In genomic region chr22:31343235-31344191, GRCh38 we compare ENCODE assay signal across 8 cellular contexts. TPM values are rescaled to one million over a fixed set of nuclear protein-coding genes. Genes with fewer than 3 reads are reported as not detected.
DNase-seq lines count a peak whose midpoint lies in the region; ATAC-seq, FAIRE-seq and TF ChIP-seq lines count a peak whose summit lies in the region.

No MANE protein-coding gene starts in this region.

- FAIRE-seq in K562 (lab: Jason Lieb, UNC) = no peak

- H3K9me3 Mint-ChIP-seq in stimulated activated effector memory CD8-positive, alpha-beta T cell treated with anti-CD3 and anti-CD28 coated beads, Interleukin-12 subunit alpha, Interleukin-12 subunit beta, amount 100 ng/mL, for 72 hours = no peaks in the 10 kb centered on the region

- H3K4me3 ChIP-seq in K562 = no peak overlapping the region

- no peak overlapping the region for H2AFZ ChIP-seq in K562 (ENCODE audit: low read depth, low read length)

- in situ Hi-C loops in K562 (cut with MboI) = no loop called here

- no peak for TF ChIP-seq CTCF in K562 (IDR thresholded peaks at IDR 0.05 in 2 of 3, conservative IDR thresholded peaks at IDR 0.05 in 1 of 3; ENCODE audit: insufficient read depth in 2 of 3, low read depth in 1 of 3, low read length in 3 of 3)

- POLR2A ChIA-PET in K562 (lab: Yijun Ruan, JAX) = interaction anchor here (0.6 to 0.9 kb wide), 2 partner anchors 11 to 146 kb away, joined by 3 to 4 read pairs; no protein-coding TSS in a partner anchor

- no peak for TF ChIP-seq EP300 in K562 (IDR thresholded peaks at IDR 0.05; ENCODE audit: low read length)

- peaks cover 67% of the 10 kb centered on the region for H3K4me1 Mint-ChIP-seq in stimulated activated effector memory CD8-positive, alpha-beta T cell treated with anti-CD3 and anti-CD28 coated beads, Interleukin-12 subunit alpha, Interleukin-12 subunit beta, amount 100 ng/mL, for 72 hours

- no peaks in the 10 kb centered on the region for H3K27me3 ChIP-seq in K562 (ENCODE audit: control insufficient read depth in 2 of 2, insufficient read depth in 2 of 2, low read length in 2 of 2)

- peak overlapping the region; percentile 30 to 73; a peak in 3 of 4 replicates for H3K9ac ChIP-seq in K562 (ENCODE audit: insufficient read depth in 1 of 2, low read depth in 2 of 2, low read length in 2 of 2)

- H3K4me2 ChIP-seq in K562 (ENCODE audit: insufficient read depth, low read length) = peak overlapping the region; percentile 21

- ATAC-seq in K562 (peak; percentile 8; the same call in 1 of the 3 replicates), GM19395 (IDR thresholded peaks at IDR 0.05; ENCODE audit: unreplicated experiment) (no peak)
- ATAC-seq in stimulated activated effector memory CD8-positive, alpha-beta T cell treated with anti-CD3 and anti-CD28 coated beads, Interleukin-12 subunit alpha, Interleukin-12 subunit beta, amount 100 ng/mL, for 72 hours = no peak

- H3K4me3 Mint-ChIP-seq in stimulated activated effector memory CD8-positive, alpha-beta T cell treated with anti-CD3 and anti-CD28 coated beads, Interleukin-12 subunit alpha, Interleukin-12 subunit beta, amount 100 ng/mL, for 72 hours = peak overlapping the region; percentile 88

- H4K20me1 ChIP-seq in K562 (replicated peaks; ENCODE audit: control insufficient read depth, insufficient read depth, low read length) = 0 out of 2 replicates have a peak, but pooled peaks cover 2% of the 10 kb centered on the region

- TF ChIP-seq RAD21 in K562 (CRISPR knock-in tag; conservative IDR thresholded peaks at IDR 0.05 in 1 of 2, IDR thresholded peaks at IDR 0.05 in 1 of 2) = no peak

- H3K36me3 ChIP-seq in K562 (ENCODE audit: control insufficient read depth, insufficient read depth, low read length) = peaks cover 28% of the 10 kb centered on the region; the same call in 2 of the 3 replicates

- H3K36me3 Mint-ChIP-seq in stimulated activated effector memory CD8-positive, alpha-beta T cell treated with anti-CD3 and anti-CD28 coated beads, Interleukin-12 subunit alpha, Interleukin-12 subunit beta, amount 100 ng/mL, for 72 hours = peaks cover 61% of the 10 kb centered on the region

- H3K27ac ChIP-seq in K562 (ENCODE audit: extremely low read depth, low read depth, low read length) = no peak overlapping the region

- peak; percentile 23 for DNase-seq in activated naive CD4-positive, alpha-beta T cell treated with Interleukin-2 at 50 U/mL for 16 hours
- DNase-seq in activated naive CD4-positive, alpha-beta T cell (lab: John Stamatoyannopoulos, UW) = no peak
- DNase-seq in NCI-H82 treated with DMSO at 0.1 percent for 48 hours (lab: John Stamatoyannopoulos, UW; ENCODE audit: unreplicated experiment) (peak; percentile 41), K562 (ENCODE audit: extremely low read depth in 1 of 4, low spot score in 3 of 4) (peak in 2 of 4 experiments; percentile 15 to 16), kidney tubule cell (ENCODE audit: low spot score) (peak; percentile 69), hippocampal formation (lab: John Stamatoyannopoulos, UW) (no peak)
- DNase-seq in stimulated activated effector memory CD8-positive, alpha-beta T cell treated with anti-CD3 and anti-CD28 coated beads, Interleukin-12 subunit alpha, Interleukin-12 subunit beta, amount 100 ng/mL, for 72 hours (ENCODE audit: low spot score in 2 of 2) = peak in 1 of 2 donors; percentile 65

- intact Hi-C loops in K562 (cut with micrococcal nuclease) = no loop called here

- 47% methylated on average over 16 of the region's 18 CpGs for WGBS in K562 (ENCODE audit: insufficient coverage, low coverage, missing lambda C conversion rate)

- H3K4me1 ChIP-seq in K562 (replicated peaks in 1 of 2; ENCODE audit: control insufficient read depth in 2 of 2, insufficient read depth in 2 of 2, low read length in 2 of 2) = peaks cover 2 to 42% of the 10 kb centered on the region in 2 experiments; a peak in 4 of 5 replicates

- TF ChIP-seq POLR2A in K562 (conservative IDR thresholded peaks at IDR 0.05) = no peak

- no peaks in the 10 kb centered on the region for H3K9me1 ChIP-seq in K562 (ENCODE audit: control insufficient read depth, insufficient read depth, low read length)

- H3K27ac Mint-ChIP-seq in stimulated activated effector memory CD8-positive, alpha-beta T cell treated with anti-CD3 and anti-CD28 coated beads, Interleukin-12 subunit alpha, Interleukin-12 subunit beta, amount 100 ng/mL, for 72 hours = peak overlapping the region; percentile 96

- H3K79me2 ChIP-seq in K562 (ENCODE audit: control insufficient read depth, insufficient read depth, low read length) = peaks cover 3% of the 10 kb centered on the region; the same call in 2 of the 3 replicates

- no TSS peak for BruUV-seq in K562 (replicated peaks; lab: Mats Ljungman, UMichigan)

- H3K9me3 ChIP-seq in K562 (replicated peaks; ENCODE audit: control insufficient read depth, insufficient read depth, low read depth, low read length) = no peaks in the 10 kb centered on the region

- CTCF ChIA-PET in K562 (lab: Yijun Ruan, JAX; ENCODE audit: low intra/inter-chr PET ratio) = no interaction called here

RNA-seq across cellular contexts. Expression of gene PATZ1, which starts 2.6 kb away (rescaled TPM):
- 3.8 and 10.3 TPM in 2 replicates for total RNA-seq in K562 (2011; cell fraction: chromatin; rRNA removed; ENCODE audit: low replicate concordance)
- total RNA-seq in K562 (2011; cell fraction: nucleolus; rRNA removed) = 8.0 and 9.5 TPM in 2 replicates
- total RNA-seq in K562 (2011; cell fraction: nucleoplasm; rRNA removed) = 5.1 and 5.5 TPM in 2 replicates
- total RNA-seq in K562 (2014; rRNA removed) (5.3 and 6.8 TPM in 2 replicates), K562 (2014; rRNA removed; fragmentation: Illumina TruSeq; extraction: Trizol) (2.7 and 3.5 TPM in 2 replicates), K562 (2015; rRNA removed; fragmentation: Illumina TruSeq; extraction: Trizol) (4.2 and 4.8 TPM in 2 replicates), K562 (2021) (7.8 and 8.9 TPM in 2 replicates)
- polyA plus RNA-seq in K562 (2011; rRNA removed) (3.1 and 5.0 TPM in 2 replicates), K562 (2014; fragmentation: Illumina TruSeq; extraction: Trizol) (5.4 and 5.8 TPM in 2 replicates), K562 (2014; fragmentation: Nextera tagmentation; extraction: Ambion mirVana) (under 1 TPM; 0.63 to 0.70 TPM), K562 (2014; rRNA removed) (4.9 and 6.3 TPM in 2 replicates)
- 4.7 and 5.2 TPM in 2 replicates for polyA plus RNA-seq in K562 (2011; cell fraction: cytosol; rRNA removed)
- polyA plus RNA-seq in K562 (2011; cell fraction: nucleus; rRNA removed) = 8.7 and 9.7 TPM in 2 replicates
- 7.9 and 8.1 TPM in 2 replicates for polyA plus RNA-seq in K562 (2012)
- 4.1 and 5.3 TPM in 2 replicates for polyA minus RNA-seq in K562 (2011; rRNA and poly(A)+ RNA removed)
- 5.9 and 7.4 TPM in 2 replicates for polyA minus RNA-seq in K562 (2011; cell fraction: cytosol; rRNA and poly(A)+ RNA removed)
- 6.7 and 9.0 TPM in 2 replicates for polyA minus RNA-seq in K562 (2011; cell fraction: nucleus; rRNA and poly(A)+ RNA removed)

RNA-seq across cellular contexts. Expression of gene PIK3IP1, which starts 51.2 kb away (rescaled TPM):
- 3.1 and 4.7 TPM in 2 replicates for total RNA-seq in K562 (2011; cell fraction: chromatin; rRNA removed; ENCODE audit: low replicate concordance)
- total RNA-seq in K562 (2011; cell fraction: nucleolus; rRNA removed) = 5.1 and 6.2 TPM in 2 replicates
- total RNA-seq in K562 (2011; cell fraction: nucleoplasm; rRNA removed) = 5.6 and 6.2 TPM in 2 replicates
- 0.77 and 1.0 TPM in 2 replicates for total RNA-seq in K562 (2014; rRNA removed)
- 0.67 and 0.76 TPM in 2 replicates for total RNA-seq in K562 (2014; rRNA removed; fragmentation: Illumina TruSeq; extraction: Trizol)
- total RNA-seq in K562 (2015; rRNA removed; fragmentation: Illumina TruSeq; extraction: Trizol) = 0.68 and 0.87 TPM in 2 replicates
- 1.3 TPM in 2 replicates for total RNA-seq in K562 (2021)
- 0.71 and 2.3 TPM in 2 replicates for polyA plus RNA-seq in K562 (2011; rRNA removed)
- 0.73 and 2.3 TPM in 2 replicates for polyA plus RNA-seq in K562 (2011; cell fraction: cytosol; rRNA removed)
- polyA plus RNA-seq in K562 (2011; cell fraction: nucleus; rRNA removed) = 1.7 and 2.8 TPM in 2 replicates
- 1.0 and 2.6 TPM in 2 replicates for polyA plus RNA-seq in K562 (2012)
- polyA plus RNA-seq in K562 (2014; fragmentation: Illumina TruSeq; extraction: Trizol) = 0.83 and 1.1 TPM in 2 replicates
- under 1 TPM; 0.11 to 0.18 TPM for polyA plus RNA-seq in K562 (2014; fragmentation: Nextera tagmentation; extraction: Ambion mirVana)
- 0.88 and 1.2 TPM in 2 replicates for polyA plus RNA-seq in K562 (2014; rRNA removed)
- 1.1 and 2.5 TPM in 2 replicates for polyA minus RNA-seq in K562 (2011; rRNA and poly(A)+ RNA removed)
- polyA minus RNA-seq in K562 (2011; cell fraction: cytosol; rRNA and poly(A)+ RNA removed) = 2.5 TPM in 1 of 2 replicates, not detected in the other
- polyA minus RNA-seq in K562 (2011; cell fraction: nucleus; rRNA and poly(A)+ RNA removed) = 1.2 and 3.6 TPM in 2 replicates

RNA-seq across cellular contexts. Expression of gene DRG1, which starts 55.9 kb away (rescaled TPM):
- total RNA-seq in K562 (2011; cell fraction: chromatin; rRNA removed; ENCODE audit: low replicate concordance) = 148 TPM in 2 replicates
- total RNA-seq in K562 (2011; cell fraction: nucleolus; rRNA removed) = 64.6 and 67.4 TPM in 2 replicates
- total RNA-seq in K562 (2011; cell fraction: nucleoplasm; rRNA removed) = 84.0 and 90.9 TPM in 2 replicates
- 77.1 and 87.6 TPM in 2 replicates for total RNA-seq in K562 (2014; rRNA removed)
- total RNA-seq in K562 (2014; rRNA removed; fragmentation: Illumina TruSeq; extraction: Trizol) = 93.3 and 98.6 TPM in 2 replicates
- 85.8 and 90.9 TPM in 2 replicates for total RNA-seq in K562 (2015; rRNA removed; fragmentation: Illumina TruSeq; extraction: Trizol)
- total RNA-seq in K562 (2021) = 76.4 and 76.5 TPM in 2 replicates
- polyA plus RNA-seq in K562 (2011; rRNA removed) = 84.1 and 111 TPM in 2 replicates
- 37.5 and 59.5 TPM in 2 replicates for polyA plus RNA-seq in K562 (2011; cell fraction: cytosol; rRNA removed)
- 34.1 and 46.3 TPM in 2 replicates for polyA plus RNA-seq in K562 (2011; cell fraction: nucleus; rRNA removed)
- 61.8 and 93.0 TPM in 2 replicates for polyA plus RNA-seq in K562 (2012)
- 96.4 and 114 TPM in 2 replicates for polyA plus RNA-seq in K562 (2014; fragmentation: Illumina TruSeq; extraction: Trizol)
- 100 to 1,000 TPM; 159 to 211 TPM for polyA plus RNA-seq in K562 (2014; fragmentation: Nextera tagmentation; extraction: Ambion mirVana)
- 79.7 and 86.4 TPM in 2 replicates for polyA plus RNA-seq in K562 (2014; rRNA removed)
- polyA minus RNA-seq in K562 (2011; rRNA and poly(A)+ RNA removed) = 123 and 191 TPM in 2 replicates
- 47.2 and 50.0 TPM in 2 replicates for polyA minus RNA-seq in K562 (2011; cell fraction: cytosol; rRNA and poly(A)+ RNA removed)
- 20.7 and 35.9 TPM in 2 replicates for polyA minus RNA-seq in K562 (2011; cell fraction: nucleus; rRNA and poly(A)+ RNA removed)

Comparison
In these comparisons a context has a peak if more than half of its experiments do, and no peak if none do; other contexts are left out.
1. DNase-seq: peak in activated naive CD4-positive, alpha-beta T cell treated with Interleukin-2 at 50 U/mL for 16 hours (single experiment), NCI-H82 treated with DMSO at 0.1 percent for 48 hours (single experiment) and kidney tubule cell (single experiment); none in activated naive CD4-positive, alpha-beta T cell (0 of 4) and hippocampal formation (0 of 2).